In genomic region chr15:50798684-50799083, GRCh38 we compare ENCODE assay signal across 2 cellular contexts.
TF ChIP-seq lines count a peak whose summit lies in the region.

No MANE protein-coding gene starts in this region.

TF ChIP-seq in HepG2, 621 proteins besides CTCF, POLR2A, EP300 and RAD21 (continued from another document):
- TF ChIP-seq CHCHD3 (CRISPR knock-in tag; IDR thresholded peaks at IDR 0.05): no peak
- TF ChIP-seq FOSL2 (CRISPR knock-in tag; IDR thresholded peaks at IDR 0.05): peak; percentile 32; the same call in 1 of the 2 replicates
- TF ChIP-seq MYNN (CRISPR knock-in tag; IDR thresholded peaks at IDR 0.05; ENCODE audit: low read depth): no peak

TF ChIP-seq in SK-N-SH treated with all-trans-retinoic acid at 6 μM for 48 hours, 23 proteins besides CTCF, POLR2A, EP300 and RAD21:
- 0 out of 2 replicates have a peak, but pooled peaks have one; percentile 11 for TF ChIP-seq CREB5 (CRISPR knock-in tag; IDR thresholded peaks at IDR 0.05; ENCODE audit: low read depth)
- TF ChIP-seq ZNF8 (CRISPR knock-in tag; IDR thresholded peaks at IDR 0.05): no peak
- peak; percentile 60 for TF ChIP-seq ISL1 (CRISPR knock-in tag; IDR thresholded peaks at IDR 0.05)
- TF ChIP-seq RARB (CRISPR knock-in tag; IDR thresholded peaks at IDR 0.05): no peak
